Comparison of ENCODE assay signal across 11 cellular contexts in the genomic region with DNA sequence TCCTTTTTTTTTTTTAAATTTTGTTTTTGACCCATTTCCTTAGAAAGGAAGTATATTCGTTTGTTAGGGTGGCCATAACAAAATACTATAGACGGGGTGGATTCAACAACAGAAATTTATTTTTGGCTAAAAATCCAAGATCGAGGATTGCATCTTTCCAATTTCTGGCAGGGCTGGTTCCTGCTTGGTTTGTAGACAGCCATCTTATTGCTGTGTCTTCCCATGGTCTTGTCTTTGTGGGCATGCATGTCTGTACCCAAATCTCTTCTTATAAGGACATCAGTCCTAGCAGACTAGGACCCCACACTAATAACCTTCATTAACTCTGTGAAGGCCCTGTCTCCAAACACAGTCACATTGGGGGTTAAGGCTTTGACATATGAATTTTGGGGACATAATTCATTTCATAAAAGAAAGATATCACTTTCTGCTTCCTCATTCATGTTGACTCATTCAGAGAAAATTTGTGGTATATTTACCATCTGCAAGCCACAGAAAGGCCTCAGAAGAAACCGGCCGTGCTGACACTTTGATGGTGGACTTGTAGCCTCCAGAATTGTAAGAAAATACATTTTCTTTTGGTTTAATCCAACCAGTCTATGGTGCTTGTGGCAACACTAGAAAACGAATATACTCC.
DNase-seq lines count a peak whose midpoint lies in the region; ATAC-seq and TF ChIP-seq lines count a peak whose summit lies in the region.
"Had no signal": no experiment of that assay in that cellular context is flagged by ENCODE, and none has a peak within 500 bp of the region (broad histone marks: within the 10 kb centered on the region; RNA-seq: fewer than 3 reads in every experiment).

No MANE protein-coding gene starts in this region.

- H3K4me3 ChIP-seq in BLaER1 treated with 17β-estradiol and CSF1 and Interleukin-3, amounts not matched to agents 10 nM and 100 nM, result no peak overlapping the region
- peak overlapping the region; percentile 43 for H3K4me3 ChIP-seq in SU-DHL-6 (ENCODE audit: insufficient read depth, low read length, poor library complexity, severe bottlenecking)

- no peak overlapping the region for H3K27ac Mint-ChIP-seq in activated CD4-positive, alpha-beta T cell treated with anti-CD3 and anti-CD28 coated beads, Interleukin-2, amount 10 ng/mL, durations not matched to agents 24 days and 14 days
- H3K27ac Mint-ChIP-seq: activated T-cell treated with anti-CD3 and anti-CD28 coated beads, Interleukin-2, amount 50 U/mL, for 72 hours; CD8-positive, alpha-beta T cell had no signal

- H3K4me3 Mint-ChIP-seq in activated CD4-positive, alpha-beta T cell treated with anti-CD3 and anti-CD28 coated beads, Interleukin-2, amount 10 ng/mL, durations not matched to agents 24 days and 14 days, result no peak overlapping the region
- H3K4me3 Mint-ChIP-seq: activated T-cell treated with anti-CD3 and anti-CD28 coated beads, Interleukin-2, amount 50 U/mL, for 72 hours; CD8-positive, alpha-beta T cell had no signal

- peaks cover 8% of the 10 kb centered on the region for H3K4me1 Mint-ChIP-seq in activated CD4-positive, alpha-beta T cell treated with anti-CD3 and anti-CD28 coated beads, Interleukin-2, amount 10 ng/mL, durations not matched to agents 24 days and 14 days

- H3F3A ChIP-seq in SU-DHL-6 (ENCODE audit: insufficient read depth), result peaks cover 71% of the 10 kb centered on the region

- DNase-seq in NCI-H1436 (lab: John Stamatoyannopoulos, UW), result no peak
- no peak for DNase-seq in posterior cingulate gyrus
- no peak for DNase-seq in DMS 273 (lab: John Stamatoyannopoulos, UW; ENCODE audit: unreplicated experiment)
- no peak for DNase-seq in activated CD4-positive, alpha-beta T cell treated with anti-CD3 and anti-CD28 coated beads, Interleukin-2, amount 10 ng/mL, durations not matched to agents 24 days and 14 days
- DNase-seq: activated T-cell treated with anti-CD3 and anti-CD28 coated beads, Interleukin-2, amount 50 U/mL, for 72 hours; CD8-positive, alpha-beta T cell; NCI-H2081 treated with DMSO at 0.1 percent for 48 hours had no signal

- H3K9ac ChIP-seq in BLaER1 treated with 17β-estradiol and CSF1 and Interleukin-3, amounts not matched to agents 10 nM and 100 nM, result no peak overlapping the region
- H3K9ac ChIP-seq in SU-DHL-6 (ENCODE audit: low read length), result peak overlapping the region; percentile 67

- peaks cover 0 to 36% (median 0%) of the 10 kb centered on the region in 11 experiments; a peak in 4 of 22 replicates for H3K27me3 ChIP-seq in BLaER1 treated with 17β-estradiol and CSF1 and Interleukin-3, amounts not matched to agents 10 nM and 100 nM
- no peaks in the 10 kb centered on the region for H3K27me3 ChIP-seq in SU-DHL-6 (ENCODE audit: low read length)

- TF ChIP-seq CTCF in SU-DHL-6 (IDR thresholded peaks at IDR 0.05; ENCODE audit: insufficient read depth, low read length, poor library complexity, severe bottlenecking), result no peak

- no peak overlapping the region for H2AFZ ChIP-seq in SU-DHL-6 (ENCODE audit: low read depth, low read length, severe bottlenecking)

- peak; percentile 67 for ATAC-seq in GM19463 (IDR thresholded peaks at IDR 0.05; ENCODE audit: unreplicated experiment)
- peak; percentile 74 for ATAC-seq in HG03139 (IDR thresholded peaks at IDR 0.05; ENCODE audit: unreplicated experiment)
- ATAC-seq: activated T-cell treated with anti-CD3 and anti-CD28 coated beads, Interleukin-2, amount 50 U/mL, for 72 hours; CD8-positive, alpha-beta T cell had no signal

- intact Hi-C loops in posterior cingulate gyrus (cut with DNase I), result no loop called here
- intact Hi-C loops in activated CD4-positive, alpha-beta T cell treated with anti-CD3 and anti-CD28 coated beads, Interleukin-2, amount 10 ng/mL, durations not matched to agents 24 days and 14 days (cut with micrococcal nuclease), result loop anchor here (5.0 to 10.0 kb wide), 3 partner anchors 284 to 496 kb away; no protein-coding TSS in a partner anchor

- H3K36me3 Mint-ChIP-seq in activated CD4-positive, alpha-beta T cell treated with anti-CD3 and anti-CD28 coated beads, Interleukin-2, amount 10 ng/mL, durations not matched to agents 24 days and 14 days (ENCODE audit: low read depth), result no peaks in the 10 kb centered on the region
- H3K36me3 Mint-ChIP-seq: CD8-positive, alpha-beta T cell had no signal

- H4K20me1 ChIP-seq in BLaER1 treated with 17β-estradiol and CSF1 and Interleukin-3, amounts not matched to agents 10 nM and 100 nM, result no peaks in the 10 kb centered on the region
- no peaks in the 10 kb centered on the region for H4K20me1 ChIP-seq in SU-DHL-6 (ENCODE audit: low read depth, low read length)

- H3K4me1 ChIP-seq in BLaER1 treated with 17β-estradiol and CSF1 and Interleukin-3, amounts not matched to agents 10 nM and 100 nM, result peaks cover 30 to 47% (median 37%) of the 10 kb centered on the region in 10 experiments

- H3K9me3 ChIP-seq in BLaER1 treated with 17β-estradiol and CSF1 and Interleukin-3, amounts not matched to agents 10 nM and 100 nM (replicated peaks in 1 of 11), result peaks cover 0 to 12% (median 0%) of the 10 kb centered on the region in 11 experiments; a peak in 4 of 22 replicates
- H3K9me3 ChIP-seq in SU-DHL-6 (ENCODE audit: insufficient read depth, low read length), result no peaks in the 10 kb centered on the region

- H3K4me2 ChIP-seq in BLaER1 treated with 17β-estradiol and CSF1 and Interleukin-3, amounts not matched to agents 10 nM and 100 nM, result peak overlapping the region; percentile 3 to 72 (median 39); a peak in 17 of 22 replicates
- H3K4me2 ChIP-seq in SU-DHL-6 (ENCODE audit: low read depth, low read length, poor library complexity, severe bottlenecking), result peak overlapping the region; percentile 98

- H3K9me2 ChIP-seq in SU-DHL-6 (replicated peaks; ENCODE audit: insufficient read depth, low read length), result no peaks in the 10 kb centered on the region

- H3K27me3 Mint-ChIP-seq in activated CD4-positive, alpha-beta T cell treated with anti-CD3 and anti-CD28 coated beads, Interleukin-2, amount 10 ng/mL, durations not matched to agents 24 days and 14 days, result peaks cover 55% of the 10 kb centered on the region

- H3K79me2 ChIP-seq in SU-DHL-6 (ENCODE audit: insufficient read depth, low read length), result peaks cover 11% of the 10 kb centered on the region; the same call in 1 of the 2 replicates

- no peaks in the 10 kb centered on the region for H3K9me3 Mint-ChIP-seq in activated CD4-positive, alpha-beta T cell treated with anti-CD3 and anti-CD28 coated beads, Interleukin-2, amount 10 ng/mL, durations not matched to agents 24 days and 14 days
- H3K9me3 Mint-ChIP-seq: activated T-cell treated with anti-CD3 and anti-CD28 coated beads, Interleukin-2, amount 50 U/mL, for 72 hours had no signal

- peak overlapping the region in 3 of 11 experiments; percentile 7 to 43 (median 24); a peak in 3 of 22 replicates for H3K27ac ChIP-seq in BLaER1 treated with 17β-estradiol and CSF1 and Interleukin-3, amounts not matched to agents 10 nM and 100 nM
- peak overlapping the region; percentile 97 for H3K27ac ChIP-seq in SU-DHL-6 (ENCODE audit: low read depth, low read length)

- H3K36me3 ChIP-seq in BLaER1 treated with 17β-estradiol and CSF1 and Interleukin-3, amounts not matched to agents 10 nM and 100 nM, result no peaks in the 10 kb centered on the region
- H3K36me3 ChIP-seq in SU-DHL-6 (ENCODE audit: low read length), result no peaks in the 10 kb centered on the region
